8 cellular contexts compared by ENCODE assay signal in genomic region chr18:11851156-11852047, GRCh38. TPM values are rescaled to one million over a fixed set of nuclear protein-coding genes. Genes with fewer than 3 reads are reported as not detected.
DNase-seq lines count a peak whose midpoint lies in the region; ATAC-seq, FAIRE-seq and TF ChIP-seq lines count a peak whose summit lies in the region.

Gene CHMP1B (plus strand): TSS chr18:11851413. CDS start chr18:11851512, 99 bp downstream.

- peaks cover 35% of the 10 kb centered on the region for H3K4me1 Mint-ChIP-seq in T-helper 17 cell

- no peaks in the 10 kb centered on the region for H3K9me3 ChIP-seq in T-helper 17 cell (ENCODE audit: control insufficient read depth, low read length, poor library complexity, severe bottlenecking)
- no peaks in the 10 kb centered on the region for H3K9me3 ChIP-seq in psoas muscle

- H3K27me3 ChIP-seq in psoas muscle (ENCODE audit: insufficient read depth in 3 of 3, low read length in 2 of 3): no peaks in the 10 kb centered on the region

- intact Hi-C loops in left ventricle myocardium superior (cut with micrococcal nuclease): no loop called here
- intact Hi-C loops in psoas muscle (cut with DNase I): loop anchor here (2.0 to 10.0 kb wide), 2 partner anchors 129 to 133 kb away; partner anchors contain the start of gene IMPA2 (in 2 of the 2)

- peaks cover 2% of the 10 kb centered on the region for H3K36me3 Mint-ChIP-seq in T-helper 17 cell (ENCODE audit: low read depth)

- H3K36me3 ChIP-seq in psoas muscle (ENCODE audit: insufficient read depth in 1 of 2, low read depth in 1 of 2): peaks cover 3 to 18% of the 10 kb centered on the region in 2 donors

- FAIRE-seq in urothelium cell line (lab: Jason Lieb, UNC): peak; percentile 82

- peak within 1 kb of the TSS; percentile 91 for H3K4me3 ChIP-seq in psoas muscle

- peak within 1 kb of the TSS; percentile 94 for H3K27ac ChIP-seq in angular gyrus (ENCODE audit: low read depth, low read length)
- H3K27ac ChIP-seq in psoas muscle: peak within 1 kb of the TSS; percentile 98

- H3K27me3 Mint-ChIP-seq in T-helper 17 cell: no peaks in the 10 kb centered on the region

- peaks cover 12% of the 10 kb centered on the region for H3K4me1 ChIP-seq in psoas muscle

- H3K27ac Mint-ChIP-seq in T-helper 17 cell: peak within 1 kb of the TSS; percentile 99

- in situ Hi-C loops in GM13977 (cut with MboI; ENCODE audit: low pct_unique_long_range_greater_than_20kb, low sequenced_read_pairs, unreplicated experiment): no loop called here

- WGBS in psoas muscle, 3 donors: 0 to 1% (median 0%) methylated on average over 65 to 67 of the region's 67 CpGs

- peak within 1 kb of the TSS; percentile 99 for H3K4me3 Mint-ChIP-seq in T-helper 17 cell

- ATAC-seq in HG02884 (IDR thresholded peaks at IDR 0.05; ENCODE audit: unreplicated experiment) (peak; percentile 91), T-helper 17 cell (peak; percentile 84), left ventricle myocardium superior (peak; percentile 99), psoas muscle (peak; percentile 84 to 89 (median 85))

- TF ChIP-seq CTCF in GM13977 (IDR thresholded peaks at IDR 0.05; ENCODE audit: extremely low read depth, insufficient read depth, missing control alignments): no peak
- no peak for TF ChIP-seq CTCF in psoas muscle (IDR thresholded peaks at IDR 0.05)

- DNase-seq in GM13977 (ENCODE audit: low spot score) (peak; percentile 93), NCI-H1694 treated with DMSO at 0.1 percent for 48 hours (lab: John Stamatoyannopoulos, UW) (peak; percentile 79), T-helper 17 cell (peak; percentile 91 to 95 (median 91)), left ventricle myocardium superior (peak; percentile 99), psoas muscle (peak; percentile 99), urothelium cell line (ENCODE audit: low spot score) (peak; percentile 99)

RNA-seq across cellular contexts. Expression of gene CHMP1B, which starts in this region (rescaled TPM):
- total RNA-seq in T-helper 17 cell (10 to 100 TPM; 81.4 to 98.5 TPM), left ventricle myocardium superior (30.1 TPM), psoas muscle (100 to 1,000 TPM in 3 of 4 donors, 10 to 100 TPM in 1; 77.9 to 460 (median 292) TPM)
- 100 to 1,000 TPM; 223 to 442 (median 402) TPM for polyA plus RNA-seq in psoas muscle

Comparison
In these comparisons a context has a peak if more than half of its experiments do, and no peak if none do; other contexts are left out.
1. Peak in every context shown above with its lines: DNase-seq, ATAC-seq, H3K4me3 ChIP-seq and H3K27ac ChIP-seq.